In genomic region chr1:234956821-234957329, GRCh38 we compare ENCODE assay signal across 10 cellular contexts.
DNase-seq lines count a peak whose midpoint lies in the region; ATAC-seq, FAIRE-seq and TF ChIP-seq lines count a peak whose summit lies in the region.
"Had no signal": no experiment of that assay in that cellular context is flagged by ENCODE, and none has a peak within 500 bp of the region (broad histone marks: within the 10 kb centered on the region; RNA-seq: fewer than 3 reads in every experiment).

No MANE protein-coding gene starts in this region.

- H3K36me3 ChIP-seq in SJCRH30 (no peaks in the 10 kb centered on the region), kidney (ENCODE audit: control insufficient read depth in 1 of 2, insufficient read depth in 2 of 2, low read length in 2 of 2) (no peaks in the 10 kb centered on the region), tibial nerve (no peaks in the 10 kb centered on the region)

- H3K27ac ChIP-seq in SJCRH30 (peak overlapping the region; percentile 89), kidney (ENCODE audit: low read depth in 2 of 2, low read length in 2 of 2) (peak overlapping the region; percentile 10 to 63), tibial nerve (peak overlapping the region in 3 of 4 donors; percentile 15 to 68 (median 28))

- DNase-seq in activated naive CD4-positive, alpha-beta T cell (lab: John Stamatoyannopoulos, UW): no peak
- DNase-seq in SJCRH30 (peak; percentile 85 to 90), kidney (no peak), tibial nerve (ENCODE audit: low spot score in 2 of 2) (no peak), hepatic stellate cell (ENCODE audit: low spot score) (no peak)
- no peak for DNase-seq in stimulated activated CD4-positive, alpha-beta T cell treated with anti-CD3 and anti-CD28 coated beads, Interleukin-4, amount 100 ng/mL, for 1 hour
- DNase-seq: left ventricle myocardium superior; stimulated activated naive CD4-positive, alpha-beta T cell treated with Interleukin-2 at 50 U/mL for 16 hours had no signal

- 68 to 69% methylated on average over 11 of the region's 11 CpGs for WGBS in tibial nerve, 2 donors

- no peaks in the 10 kb centered on the region for H3K9me3 Mint-ChIP-seq in activated naive CD4-positive, alpha-beta T cell treated with anti-CD3 and anti-CD28 coated beads, Interleukin-2, amount 50 U/mL, for 24 hours

- no peak overlapping the region for H3K4me3 Mint-ChIP-seq in activated naive CD4-positive, alpha-beta T cell treated with anti-CD3 and anti-CD28 coated beads, Interleukin-2, amount 50 U/mL, for 24 hours

- TF ChIP-seq POLR2A in tibial nerve (IDR thresholded peaks at IDR 0.05): no peak

- intact Hi-C loops in kidney (cut with DNase I): no loop called here

- H3K4me1 ChIP-seq in SJCRH30 (peaks cover 54% of the 10 kb centered on the region), kidney (ENCODE audit: control insufficient read depth in 1 of 2, insufficient read depth in 1 of 2, low read depth in 1 of 2, low read length in 2 of 2) (peaks cover 32 to 63% of the 10 kb centered on the region in 2 donors), tibial nerve (peaks cover 0 to 67% (median 36%) of the 10 kb centered on the region in 4 donors)

- H3K27ac Mint-ChIP-seq in activated naive CD4-positive, alpha-beta T cell treated with anti-CD3 and anti-CD28 coated beads, Interleukin-2, amount 50 U/mL, for 24 hours: peak overlapping the region; percentile 74

- H3K9me3 ChIP-seq in SJCRH30 (replicated peaks) (no peaks in the 10 kb centered on the region), kidney (ENCODE audit: control insufficient read depth in 1 of 2, low read length in 2 of 2) (no peaks in the 10 kb centered on the region), tibial nerve (no peaks in the 10 kb centered on the region)

- H3K4me3 ChIP-seq in SJCRH30 (peak overlapping the region; percentile 39; the same call in 1 of the 2 replicates), kidney (ENCODE audit: low read length in 2 of 2) (no peak overlapping the region), tibial nerve (no peak overlapping the region)

- no peak overlapping the region for H3K9ac ChIP-seq in kidney (ENCODE audit: low read length in 2 of 2)

- TF ChIP-seq CTCF in kidney (IDR thresholded peaks at IDR 0.05; ENCODE audit: borderline replicate concordance, extremely low read depth, insufficient read depth) (no peak), tibial nerve (IDR thresholded peaks at IDR 0.05) (no peak)

- no peaks in the 10 kb centered on the region for H3K27me3 Mint-ChIP-seq in activated naive CD4-positive, alpha-beta T cell treated with anti-CD3 and anti-CD28 coated beads, Interleukin-2, amount 50 U/mL, for 24 hours

- no peaks in the 10 kb centered on the region for H3K36me3 Mint-ChIP-seq in activated naive CD4-positive, alpha-beta T cell treated with anti-CD3 and anti-CD28 coated beads, Interleukin-2, amount 50 U/mL, for 24 hours

- no peaks in the 10 kb centered on the region for H3K27me3 ChIP-seq in SJCRH30
- no peaks in the 10 kb centered on the region for H3K27me3 ChIP-seq in tibial nerve

- no peak for TF ChIP-seq EP300 in tibial nerve (IDR thresholded peaks at IDR 0.05)

- FAIRE-seq in kidney (lab: Jason Lieb, UNC): no peak

- no peak for ATAC-seq in HG03439 (IDR thresholded peaks at IDR 0.05; ENCODE audit: unreplicated experiment)
- ATAC-seq: left ventricle myocardium superior had no signal

- H3K4me1 Mint-ChIP-seq in activated naive CD4-positive, alpha-beta T cell treated with anti-CD3 and anti-CD28 coated beads, Interleukin-2, amount 50 U/mL, for 24 hours: peaks cover 60% of the 10 kb centered on the region

Comparison
In these comparisons a context has a peak if more than half of its experiments do, and no peak if none do; other contexts are left out.
1. DNase-seq: peak in SJCRH30 (2 of 2); none in activated naive CD4-positive, alpha-beta T cell (0 of 4), kidney (single experiment), tibial nerve (0 of 2), stimulated activated CD4-positive, alpha-beta T cell treated with anti-CD3 and anti-CD28 coated beads, Interleukin-4, amount 100 ng/mL, for 1 hour (single experiment) and hepatic stellate cell (single experiment).
2. H3K27ac ChIP-seq: peak in every context shown above with its lines; median percentile 89 in SJCRH30; 36 in kidney; 28 in tibial nerve.